In the genomic region with DNA sequence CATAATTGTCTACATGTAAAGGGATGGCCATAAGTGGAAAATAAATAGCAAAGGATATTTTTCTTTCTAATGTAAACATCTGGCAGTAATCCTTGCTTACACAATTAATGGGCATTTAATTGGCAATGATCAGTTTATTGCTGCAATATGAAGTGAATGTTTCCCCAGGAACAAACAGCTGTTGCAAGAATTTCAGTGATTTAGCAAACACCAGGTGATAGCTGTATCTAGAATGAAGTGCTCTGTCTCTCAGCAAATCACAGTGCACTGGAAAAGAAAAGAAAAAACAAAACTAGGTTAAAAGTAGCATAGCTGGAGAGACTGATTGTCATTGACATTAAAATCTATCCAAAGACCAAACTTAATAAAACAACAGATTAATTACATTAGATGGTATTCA, we compare ENCODE assay signal across 1 cellular context.
TF ChIP-seq lines count a peak whose summit lies in the region.

No MANE protein-coding gene starts in this region.

TF ChIP-seq in WTC11, 78 proteins besides CTCF, POLR2A, EP300 and RAD21 (continued from another document):
- TF ChIP-seq, protein P1, sequence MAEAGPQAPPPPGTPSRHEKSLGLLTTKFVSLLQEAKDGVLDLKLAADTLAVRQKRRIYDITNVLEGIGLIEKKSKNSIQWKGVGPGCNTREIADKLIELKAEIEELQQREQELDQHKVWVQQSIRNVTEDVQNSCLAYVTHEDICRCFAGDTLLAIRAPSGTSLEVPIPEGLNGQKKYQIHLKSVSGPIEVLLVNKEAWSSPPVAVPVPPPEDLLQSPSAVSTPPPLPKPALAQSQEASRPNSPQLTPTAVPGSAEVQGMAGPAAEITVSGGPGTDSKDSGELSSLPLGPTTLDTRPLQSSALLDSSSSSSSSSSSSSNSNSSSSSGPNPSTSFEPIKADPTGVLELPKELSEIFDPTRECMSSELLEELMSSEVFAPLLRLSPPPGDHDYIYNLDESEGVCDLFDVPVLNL (CRISPR knock-in tag; IDR thresholded peaks at IDR 0.05; ENCODE audit: borderline replicate concordance, low read depth), result no peak
- TF ChIP-seq SMAD3 (CRISPR knock-in tag; IDR thresholded peaks at IDR 0.05; ENCODE audit: borderline replicate concordance), result no peak
